ENCODE assay signal across 1 cellular context in genomic region chr10:2978574-2979266, GRCh38.
TF ChIP-seq lines count a peak whose summit lies in the region.

No MANE protein-coding gene starts in this region.

TF ChIP-seq in GM23338, 12 proteins besides CTCF, POLR2A, EP300 and RAD21 (continued from another document):
- no peak for TF ChIP-seq ZNF462 (CRISPR knock-in tag; IDR thresholded peaks at IDR 0.05)
- no peak for TF ChIP-seq EZH2phosphoT487 (IDR thresholded peaks at IDR 0.05; ENCODE audit: unreplicated experiment)
- no peak for TF ChIP-seq ETS1 (IDR thresholded peaks at IDR 0.05)
- no peak for TF ChIP-seq STAT1 (IDR thresholded peaks at IDR 0.05; ENCODE audit: unreplicated experiment)
- TF ChIP-seq EZH2 (IDR thresholded peaks at IDR 0.05; ENCODE audit: low read depth, unreplicated experiment): no peak
- TF ChIP-seq ZNF331 (CRISPR knock-in tag; IDR thresholded peaks at IDR 0.05; ENCODE audit: low read depth): no peak
TF ChIP-seq in GM23338: peak in this region for 0.
